In the genomic region with DNA sequence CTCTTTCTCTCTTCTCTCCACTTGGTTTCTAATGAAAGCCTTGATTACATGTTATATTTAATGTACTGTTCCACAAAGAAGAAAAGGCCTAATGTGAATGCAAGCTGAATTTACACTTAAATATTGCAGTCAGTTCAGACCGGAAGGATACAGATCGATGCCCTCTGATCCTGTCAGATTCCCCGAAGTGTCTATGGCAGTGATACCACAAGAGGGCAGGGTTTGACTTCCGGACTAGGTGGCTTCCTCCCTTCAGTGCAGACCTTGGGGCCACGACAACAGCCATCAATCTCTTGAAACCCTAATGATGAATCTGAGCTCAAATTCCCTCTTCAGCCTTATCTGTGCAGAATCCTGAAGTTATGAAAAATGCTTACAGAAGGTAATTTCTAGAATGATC, we compare ENCODE assay signal across 8 cellular contexts. TPM values are rescaled to one million over a fixed set of nuclear protein-coding genes. Genes with fewer than 3 reads are reported as not detected.
DNase-seq lines count a peak whose midpoint lies in the region; ATAC-seq and TF ChIP-seq lines count a peak whose summit lies in the region.

No MANE protein-coding gene starts in this region.

- no peak for TF ChIP-seq POLR2A in esophagus squamous epithelium (IDR thresholded peaks at IDR 0.05)
- TF ChIP-seq POLR2A in stomach (IDR thresholded peaks at IDR 0.05): no peak

- 50 to 57% methylated on average over 5 of the region's 5 CpGs for WGBS in esophagus squamous epithelium, 2 donors
- WGBS in stomach, 5 donors: 47 to 55% (median 49%) methylated on average over 5 of the region's 5 CpGs

- no peaks in the 10 kb centered on the region for H3K36me3 ChIP-seq in esophagus squamous epithelium
- no peaks in the 10 kb centered on the region for H3K36me3 ChIP-seq in stomach

- H3K9me3 ChIP-seq in esophagus squamous epithelium (no peaks in the 10 kb centered on the region), stomach (no peaks in the 10 kb centered on the region)

- H3K36me3 Mint-ChIP-seq in activated CD4-positive, alpha-beta memory T cell treated with anti-CD3 and anti-CD28 coated beads, Interleukin-2, amount 10 ng/mL, durations not matched to agents 7 days and 5 days (ENCODE audit: low read depth): no peaks in the 10 kb centered on the region

- TF ChIP-seq CTCF in esophagus squamous epithelium (IDR thresholded peaks at IDR 0.05) (no peak), stomach (IDR thresholded peaks at IDR 0.05) (peak in 2 of 7 experiments; percentile 10 to 16)

- H3K4me3 ChIP-seq in esophagus squamous epithelium (no peak overlapping the region), stomach (no peak overlapping the region)

- H3K4me3 Mint-ChIP-seq in activated CD4-positive, alpha-beta memory T cell treated with anti-CD3 and anti-CD28 coated beads, Interleukin-2, amount 10 ng/mL, durations not matched to agents 7 days and 5 days: no peak overlapping the region

- CTCF ChIA-PET in activated CD4-positive, alpha-beta memory T cell treated with anti-CD3 and anti-CD28 coated beads, Interleukin-2, amount 10 ng/mL, durations not matched to agents 7 days and 5 days (lab: Charles Lee): no interaction called here

- H3K9me3 Mint-ChIP-seq in activated CD4-positive, alpha-beta memory T cell treated with anti-CD3 and anti-CD28 coated beads, Interleukin-2, amount 10 ng/mL, durations not matched to agents 7 days and 5 days: no peaks in the 10 kb centered on the region

- H3K27me3 ChIP-seq in esophagus squamous epithelium (no peaks in the 10 kb centered on the region), stomach (no peaks in the 10 kb centered on the region)

- H3K4me1 ChIP-seq in esophagus squamous epithelium: no peaks in the 10 kb centered on the region
- peaks cover 0 to 6% (median 0%) of the 10 kb centered on the region in 4 donors for H3K4me1 ChIP-seq in stomach

- intact Hi-C loops in esophagus squamous epithelium (cut with DNase I): no loop called here
- intact Hi-C loops in stomach (cut with DNase I; ENCODE audit: low total_unique reads): no loop called here

- H3K27ac Mint-ChIP-seq in activated CD4-positive, alpha-beta memory T cell treated with anti-CD3 and anti-CD28 coated beads, Interleukin-2, amount 10 ng/mL, durations not matched to agents 7 days and 5 days: no peak overlapping the region

- ATAC-seq in GM18519 (IDR thresholded peaks at IDR 0.05; ENCODE audit: low FRiP score, unreplicated experiment) (peak; percentile 78), HG02973 (IDR thresholded peaks at IDR 0.05; ENCODE audit: unreplicated experiment) (peak; percentile 78)

- peaks cover 4% of the 10 kb centered on the region for H3K4me1 Mint-ChIP-seq in activated CD4-positive, alpha-beta memory T cell treated with anti-CD3 and anti-CD28 coated beads, Interleukin-2, amount 10 ng/mL, durations not matched to agents 7 days and 5 days

- DNase-seq in Ammon's horn (ENCODE audit: low spot score): peak; percentile 87
- DNase-seq in NCI-H2029 treated with DMSO at 0.1 percent for 48 hours (lab: John Stamatoyannopoulos, UW): peak; percentile 52
- DNase-seq in activated CD4-positive, alpha-beta memory T cell treated with anti-CD3 and anti-CD28 coated beads, Interleukin-2, amount 10 ng/mL, durations not matched to agents 7 days and 5 days: peak; percentile 16
- peak; percentile 72 for DNase-seq in iPS-NIHi7 (ENCODE audit: extremely low spot score)
- no peak for DNase-seq in esophagus squamous epithelium (lab: John Stamatoyannopoulos, UW)
- no peak for DNase-seq in stomach

- H3K27ac ChIP-seq in esophagus squamous epithelium: no peak overlapping the region
- H3K27ac ChIP-seq in stomach: no peak overlapping the region

- no peaks in the 10 kb centered on the region for H3K27me3 Mint-ChIP-seq in activated CD4-positive, alpha-beta memory T cell treated with anti-CD3 and anti-CD28 coated beads, Interleukin-2, amount 10 ng/mL, durations not matched to agents 7 days and 5 days

- POLR2A ChIA-PET in activated CD4-positive, alpha-beta memory T cell treated with anti-CD3 and anti-CD28 coated beads, Interleukin-2, amount 10 ng/mL, durations not matched to agents 7 days and 5 days (lab: Charles Lee): no interaction called here

- TF ChIP-seq EP300 in stomach (IDR thresholded peaks at IDR 0.05): no peak

RNA-seq across cellular contexts. Expression of gene AGTR1, which starts 29.5 kb away (rescaled TPM):
- not detected for total RNA-seq in activated CD4-positive, alpha-beta memory T cell treated with anti-CD3 and anti-CD28 coated beads, Interleukin-2, amount 10 ng/mL, durations not matched to agents 7 days and 5 days
- total RNA-seq in esophagus squamous epithelium (1 to 10 TPM in 3 of 4 donors, not detected in 1; 1.1 to 4.4 (median 4.4) TPM), stomach (10 to 100 TPM in 2 of 5 donors, 1 to 10 TPM in 3; 3.2 to 11.0 (median 4.2) TPM)
- polyA plus RNA-seq in stomach: 1 to 10 TPM in 1 of 3 donors, under 1 TPM in 2; 0.25 to 1.2 (median 0.61) TPM

Comparison
In these comparisons a context has a peak if more than half of its experiments do, and no peak if none do; other contexts are left out.
1. DNase-seq: peak in Ammon's horn (single experiment), NCI-H2029 treated with DMSO at 0.1 percent for 48 hours (single experiment), activated CD4-positive, alpha-beta memory T cell treated with anti-CD3 and anti-CD28 coated beads, Interleukin-2, amount 10 ng/mL, durations not matched to agents 7 days and 5 days (single experiment) and iPS-NIHi7 (single experiment); none in esophagus squamous epithelium (single experiment) and stomach (single experiment).